In the genomic region with DNA sequence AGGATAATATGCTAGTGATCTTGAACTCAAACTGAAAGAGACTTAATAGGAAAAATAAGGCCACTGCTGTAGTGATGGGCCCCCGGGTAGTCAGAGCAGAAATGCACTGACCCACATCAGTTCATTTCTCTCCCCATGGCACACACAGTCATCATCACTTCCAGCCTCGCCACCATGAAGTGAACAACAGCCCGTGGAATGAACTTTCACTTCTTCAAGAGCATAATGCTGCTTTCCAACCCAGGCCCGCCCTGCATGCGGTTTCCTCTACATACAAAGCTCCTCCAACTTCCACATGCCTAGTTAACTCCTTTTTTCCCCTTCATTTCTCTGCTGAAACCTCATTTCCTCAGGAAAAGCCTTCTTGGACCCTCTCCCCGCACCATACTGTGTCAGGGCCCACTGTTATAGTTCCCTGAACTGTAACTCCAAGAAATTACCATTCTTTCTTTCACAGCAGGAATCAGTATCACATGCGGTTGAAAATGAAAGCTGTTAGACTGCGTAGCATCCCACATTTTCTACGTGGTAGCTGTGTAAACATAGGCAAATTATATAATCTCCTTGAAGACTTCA, we compare ENCODE assay signal across 8 cellular contexts.
DNase-seq lines count a peak whose midpoint lies in the region; FAIRE-seq and TF ChIP-seq lines count a peak whose summit lies in the region.

No MANE protein-coding gene starts in this region.

- peak overlapping the region; percentile 83 for H3K27ac ChIP-seq in left ventricle myocardium inferior (replicated peaks)

- H3K9me3 ChIP-seq in left ventricle myocardium inferior (replicated peaks): no peaks in the 10 kb centered on the region

- peak; percentile 40 for DNase-seq in GM10248 (ENCODE audit: extremely low spot score)
- no peak for DNase-seq in H54 (ENCODE audit: insufficient read length, low spot score)
- peak; percentile 80 for DNase-seq in MV-4-11 (lab: John Stamatoyannopoulos, UW)
- peak; percentile 14 for DNase-seq in activated T-helper 1 cell treated with anti-CD3 and anti-CD28 coated beads, Interleukin-12 subunit alpha, Interleukin-12 subunit beta, Interleukin-2, Interleukin-4 antibody, amounts not matched to agents 30 ng/mL and 10 ng/mL and 1 ng/mL, durations not matched to agents 14 hours and 24 hours and 36 hours (ENCODE audit: low spot score)
- DNase-seq in left ventricle myocardium inferior: peak; percentile 53
- peak; percentile 38 to 64 for DNase-seq in stimulated activated CD4-positive, alpha-beta T cell treated with anti-CD3 and anti-CD28 coated beads, Interleukin-15, amount 100 ng/mL, for 48 hours (ENCODE audit: low read depth in 2 of 2)
- no peak for DNase-seq in H7
- no peak for DNase-seq in COLO668 (lab: John Stamatoyannopoulos, UW; ENCODE audit: unreplicated experiment)

- no peaks in the 10 kb centered on the region for H3K36me3 Mint-ChIP-seq in activated T-helper 1 cell treated with anti-CD3 and anti-CD28 coated beads, Interleukin-12 subunit alpha, Interleukin-12 subunit beta, Interleukin-2, Interleukin-4 antibody, amounts not matched to agents 30 ng/mL and 10 ng/mL and 1 ng/mL, durations not matched to agents 14 hours and 24 hours and 36 hours (ENCODE audit: low read depth)

- H3K27me3 Mint-ChIP-seq in activated T-helper 1 cell treated with anti-CD3 and anti-CD28 coated beads, Interleukin-12 subunit alpha, Interleukin-12 subunit beta, Interleukin-2, Interleukin-4 antibody, amounts not matched to agents 30 ng/mL and 10 ng/mL and 1 ng/mL, durations not matched to agents 14 hours and 24 hours and 36 hours (ENCODE audit: insufficient read depth): peaks cover 17% of the 10 kb centered on the region

- H3K4me3 ChIP-seq in left ventricle myocardium inferior (peak overlapping the region; percentile 56), H7 (ENCODE audit: insufficient read depth, low read depth, low read length) (no peak overlapping the region)

- POLR2A ChIA-PET in GM10248 (lab: Yijun Ruan, JAX): no interaction called here

- intact Hi-C loops in activated T-helper 1 cell treated with anti-CD3 and anti-CD28 coated beads, Interleukin-12 subunit alpha, Interleukin-12 subunit beta, Interleukin-2, Interleukin-4 antibody, amounts not matched to agents 30 ng/mL and 10 ng/mL and 1 ng/mL, durations not matched to agents 14 hours and 24 hours and 36 hours (cut with micrococcal nuclease): loop anchor here (1.0 to 5.0 kb wide), 6 partner anchors 48 to 447 kb away; partner anchors contain the start of gene MMD
- intact Hi-C loops in left ventricle myocardium inferior (cut with micrococcal nuclease): no loop called here

- H3K4me3 Mint-ChIP-seq in activated T-helper 1 cell treated with anti-CD3 and anti-CD28 coated beads, Interleukin-12 subunit alpha, Interleukin-12 subunit beta, Interleukin-2, Interleukin-4 antibody, amounts not matched to agents 30 ng/mL and 10 ng/mL and 1 ng/mL, durations not matched to agents 14 hours and 24 hours and 36 hours: no peak overlapping the region

- no peak for TF ChIP-seq POLR2A in H54 (IDR thresholded peaks at IDR 0.05; ENCODE audit: low read depth, low read length)

- H3K4me1 ChIP-seq in left ventricle myocardium inferior: peaks cover 13% of the 10 kb centered on the region

- H3K4me1 Mint-ChIP-seq in activated T-helper 1 cell treated with anti-CD3 and anti-CD28 coated beads, Interleukin-12 subunit alpha, Interleukin-12 subunit beta, Interleukin-2, Interleukin-4 antibody, amounts not matched to agents 30 ng/mL and 10 ng/mL and 1 ng/mL, durations not matched to agents 14 hours and 24 hours and 36 hours (ENCODE audit: low read depth): peaks cover 5% of the 10 kb centered on the region

- no peak overlapping the region for H3K27ac Mint-ChIP-seq in activated T-helper 1 cell treated with anti-CD3 and anti-CD28 coated beads, Interleukin-12 subunit alpha, Interleukin-12 subunit beta, Interleukin-2, Interleukin-4 antibody, amounts not matched to agents 30 ng/mL and 10 ng/mL and 1 ng/mL, durations not matched to agents 14 hours and 24 hours and 36 hours

- H3K27me3 ChIP-seq in left ventricle myocardium inferior (ENCODE audit: low read depth) (no peaks in the 10 kb centered on the region), H7 (ENCODE audit: control insufficient read depth, insufficient read depth, low read length) (no peaks in the 10 kb centered on the region)

- peak; percentile 38 for FAIRE-seq in H54 (lab: Jason Lieb, UNC)

- no peaks in the 10 kb centered on the region for H3K9me3 Mint-ChIP-seq in activated T-helper 1 cell treated with anti-CD3 and anti-CD28 coated beads, Interleukin-12 subunit alpha, Interleukin-12 subunit beta, Interleukin-2, Interleukin-4 antibody, amounts not matched to agents 30 ng/mL and 10 ng/mL and 1 ng/mL, durations not matched to agents 14 hours and 24 hours and 36 hours

- H3K36me3 ChIP-seq in left ventricle myocardium inferior (no peaks in the 10 kb centered on the region), H7 (replicated peaks; ENCODE audit: control insufficient read depth, insufficient read depth, low read length) (no peaks in the 10 kb centered on the region)

- CTCF ChIA-PET in GM10248 (lab: Yijun Ruan, JAX): interaction anchor here (0.9 to 2.1 kb wide), 6 partner anchors 15 to 220 kb away, joined by 3 to 12 read pairs (median 3); no protein-coding TSS in a partner anchor

- TF ChIP-seq CTCF in GM10248 (IDR thresholded peaks at IDR 0.05; ENCODE audit: control extremely low read depth, extremely low read depth, low read depth, missing control alignments) (no peak), left ventricle myocardium inferior (IDR thresholded peaks at IDR 0.05; ENCODE audit: borderline replicate concordance) (no peak)

Comparison
In these comparisons a context has a peak if more than half of its experiments do, and no peak if none do; other contexts are left out.
1. DNase-seq: peak in GM10248 (single experiment), MV-4-11 (single experiment), activated T-helper 1 cell treated with anti-CD3 and anti-CD28 coated beads, Interleukin-12 subunit alpha, Interleukin-12 subunit beta, Interleukin-2, Interleukin-4 antibody, amounts not matched to agents 30 ng/mL and 10 ng/mL and 1 ng/mL, durations not matched to agents 14 hours and 24 hours and 36 hours (single experiment), left ventricle myocardium inferior (single experiment) and stimulated activated CD4-positive, alpha-beta T cell treated with anti-CD3 and anti-CD28 coated beads, Interleukin-15, amount 100 ng/mL, for 48 hours (2 of 2); none in H54 (single experiment), H7 (single experiment) and COLO668 (single experiment).